ENCODE assay signal across 6 cellular contexts in genomic region chr4:129908117-129908516, GRCh38.
"Had no signal": no experiment of that assay in that cellular context is flagged by ENCODE, and none has a peak within 500 bp of the region (broad histone marks: within the 10 kb centered on the region; RNA-seq: fewer than 3 reads in every experiment).

No MANE protein-coding gene starts in this region.

- H2AFZ ChIP-seq: GM23338 had no signal

- H3K27me3 Mint-ChIP-seq: IgD-negative memory B cell had no signal

- DNase-seq: H9, HCEC 1CT had no signal

- H3K27ac Mint-ChIP-seq: GM23338, H9, IgD-negative memory B cell had no signal

- H3K4me1 Mint-ChIP-seq: H9, IgD-negative memory B cell had no signal

- H3K4me2 ChIP-seq: GM23338 had no signal

- H3K4me3 ChIP-seq: GM23338 had no signal

- ATAC-seq: GM23338, HepG2 had no signal

- H3K36me3 Mint-ChIP-seq: IgD-negative memory B cell had no signal

- H3K27ac ChIP-seq: HL-60 had no signal

- H3K4me3 Mint-ChIP-seq: GM23338, H9, IgD-negative memory B cell had no signal
